24 cellular contexts compared by ENCODE assay signal in the genomic region with DNA sequence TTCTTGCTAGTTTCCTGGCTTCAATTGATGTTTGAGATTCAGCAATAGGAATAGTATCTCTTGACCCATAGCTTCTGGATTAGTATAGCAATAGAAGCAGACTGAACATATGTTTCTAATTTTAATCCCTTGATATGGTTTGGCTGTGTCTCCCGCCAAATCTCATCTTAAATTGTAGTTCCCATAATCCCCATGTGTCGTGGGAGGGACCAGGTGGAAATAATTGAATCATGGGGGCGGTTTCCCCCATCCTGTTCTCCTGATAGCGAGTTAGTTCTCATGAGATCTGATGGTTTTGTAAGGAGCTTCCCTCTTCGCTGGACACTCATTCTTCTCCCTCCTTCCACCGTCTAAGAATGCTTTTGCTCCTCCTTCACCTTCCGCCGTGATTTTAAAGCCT. TPM values are rescaled to one million over a fixed set of nuclear protein-coding genes. Genes with fewer than 3 reads are reported as not detected.
DNase-seq lines count a peak whose midpoint lies in the region; FAIRE-seq and TF ChIP-seq lines count a peak whose summit lies in the region.
"Had no signal": no experiment of that assay in that cellular context is flagged by ENCODE, and none has a peak within 500 bp of the region (broad histone marks: within the 10 kb centered on the region; RNA-seq: fewer than 3 reads in every experiment).

No MANE protein-coding gene starts in this region.

- peak overlapping the region; percentile 71 for H3K9ac ChIP-seq in OCI-LY3 (ENCODE audit: low read length)
- H3K9ac ChIP-seq: BLaER1 had no signal

- BruUV-seq in A673 (replicated peaks; lab: Mats Ljungman, UMichigan), result no TSS peak

- H3K4me2 ChIP-seq in OCI-LY3 (ENCODE audit: low read length), result peak overlapping the region; percentile 80
- H3K4me2 ChIP-seq: BLaER1 had no signal

- H3K79me2 ChIP-seq in OCI-LY3 (ENCODE audit: low read length), result no peaks in the 10 kb centered on the region

- peaks cover 10% of the 10 kb centered on the region for H3K4me1 ChIP-seq in A673 (ENCODE audit: insufficient read depth, low read length, poor library complexity, severe bottlenecking)
- peaks cover 29% of the 10 kb centered on the region for H3K4me1 ChIP-seq in OCI-LY3 (ENCODE audit: low read length)
- H3K4me1 ChIP-seq: BLaER1 had no signal

- TF ChIP-seq CTCF in A673 (conservative IDR thresholded peaks at IDR 0.05; ENCODE audit: low read depth, low read length) (no peak), OCI-LY3 (IDR thresholded peaks at IDR 0.05; ENCODE audit: low read depth, low read length) (no peak)

- H3K9me3 ChIP-seq in A673 (ENCODE audit: low read depth, low read length, poor library complexity, severe bottlenecking) (no peaks in the 10 kb centered on the region), OCI-LY3 (ENCODE audit: insufficient read depth, low read length) (no peaks in the 10 kb centered on the region)
- H3K9me3 ChIP-seq: BLaER1 had no signal

- DNase-seq in A673 (ENCODE audit: low spot score) (peak; percentile 21), NCI-H2227 (lab: John Stamatoyannopoulos, UW; ENCODE audit: unreplicated experiment) (peak; percentile 12), fibroblast of peridontal ligament (ENCODE audit: extremely low read depth) (peak; percentile 18), NCI-H187 treated with DMSO at 0.1 percent for 48 hours (lab: John Stamatoyannopoulos, UW) (no peak), RCC 7860 (ENCODE audit: low spot score) (no peak), NOMO-1 treated with dmso at 0.1 percent for 144 hours (lab: John Stamatoyannopoulos, UW; ENCODE audit: unreplicated experiment) (no peak)
- DNase-seq: ACHN; CD4-positive, CD25-positive, alpha-beta regulatory T cell; H7; KBM-7; NCI-H1417; NCI-H1694; NCI-H2081; NCI-H345; NCI-H510A treated with DMSO at 0.1 percent for 48 hours; NCI-H774 had no signal

- H3K36me3 ChIP-seq in A673 (ENCODE audit: insufficient read depth, low read length, poor library complexity, severe bottlenecking) (no peaks in the 10 kb centered on the region), OCI-LY3 (replicated peaks; ENCODE audit: low read depth, low read length) (no peaks in the 10 kb centered on the region)
- H3K36me3 ChIP-seq: BLaER1, MG63 had no signal

- H3K27ac ChIP-seq in A673 (ENCODE audit: low read depth, low read length, poor library complexity, severe bottlenecking) (no peak overlapping the region), OCI-LY3 (ENCODE audit: low read length) (peak overlapping the region; percentile 83)
- H3K27ac ChIP-seq: 22Rv1, BLaER1 had no signal

- H4K20me1 ChIP-seq in OCI-LY3 (ENCODE audit: insufficient read depth, low read length), result no peaks in the 10 kb centered on the region
- H4K20me1 ChIP-seq: BLaER1 had no signal

- intact Hi-C loops in A673 (cut with micrococcal nuclease; ENCODE audit: unreplicated experiment), result no loop called here

- FAIRE-seq in RCC 7860 (lab: Jason Lieb, UNC), result no peak
- FAIRE-seq: GM18507, HTR-8/SVneo had no signal

- CTCF ChIA-PET in A673 (lab: Charles Lee), result no interaction called here

- H3K4me3 ChIP-seq in A673 (ENCODE audit: low read depth, low read length, poor library complexity, severe bottlenecking) (no peak overlapping the region), OCI-LY3 (ENCODE audit: low read length) (peak overlapping the region; percentile 78)
- H3K4me3 ChIP-seq: BLaER1, MG63 had no signal

- H2AFZ ChIP-seq in OCI-LY3 (ENCODE audit: low read depth, low read length), result 0 out of 2 replicates have a peak overlapping the region, but pooled peaks have one; percentile 18

- POLR2A ChIA-PET in A673 (lab: Charles Lee; ENCODE audit: low non-redundant PET), result no interaction called here

- peaks cover 10% of the 10 kb centered on the region for H3K27me3 ChIP-seq in A673 (replicated peaks; ENCODE audit: insufficient read depth, low read depth, low read length, poor library complexity)
- no peaks in the 10 kb centered on the region for H3K27me3 ChIP-seq in OCI-LY3 (ENCODE audit: low read depth, low read length)
- H3K27me3 ChIP-seq: BLaER1 had no signal

RNA-seq across cellular contexts. Expression of gene SLN, which starts 20.1 kb away (rescaled TPM):
- total RNA-seq in A673 (2021), result 0.58 and 1.1 TPM in 2 replicates
- total RNA-seq: CD4-positive, CD25-positive, alpha-beta regulatory T cell; G401; H7; OCI-LY7 had no signal

Comparison
In these comparisons a context has a peak if more than half of its experiments do, and no peak if none do; other contexts are left out.
1. DNase-seq: peak in A673 (single experiment), NCI-H2227 (single experiment) and fibroblast of peridontal ligament (single experiment); none in NCI-H187 treated with DMSO at 0.1 percent for 48 hours (single experiment), RCC 7860 (single experiment) and NOMO-1 treated with dmso at 0.1 percent for 144 hours (single experiment).